2 cellular contexts compared by ENCODE assay signal in the genomic region with DNA sequence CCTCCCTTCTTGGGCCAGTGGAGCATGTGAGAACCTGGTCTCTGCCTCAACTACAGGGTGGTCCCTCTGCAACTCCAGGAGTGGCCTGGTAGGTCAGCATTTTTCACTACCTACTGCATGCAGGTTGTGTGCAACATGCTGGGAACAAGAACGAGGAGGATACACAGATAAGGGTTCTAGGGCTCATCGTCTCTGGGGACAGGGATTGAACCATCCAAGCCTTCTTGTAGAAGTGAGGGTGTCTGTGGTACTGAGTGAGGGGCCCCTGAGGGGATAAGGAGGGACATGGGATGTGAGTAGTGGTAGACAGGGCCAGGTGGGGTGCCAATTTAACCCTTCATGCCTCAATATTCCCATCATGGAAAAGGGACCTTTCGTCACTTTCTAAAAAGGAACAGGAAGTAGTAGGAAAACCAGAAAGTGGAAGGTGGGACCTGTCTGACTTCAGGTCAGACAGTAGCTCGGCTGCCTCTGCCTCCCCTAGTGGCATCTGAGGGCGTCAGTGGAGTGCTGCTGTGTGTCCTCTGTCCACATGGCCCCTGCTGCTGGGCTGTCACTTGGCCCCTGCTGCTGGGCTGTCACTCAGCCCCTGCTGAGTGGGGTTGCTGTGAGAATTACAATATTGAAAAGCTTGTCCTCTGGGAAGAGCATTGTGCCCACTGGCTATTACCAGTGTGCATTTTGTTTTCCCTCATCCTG.
TF ChIP-seq lines count a peak whose summit lies in the region.

No MANE protein-coding gene starts in this region.

TF ChIP-seq in HCT116, 20 proteins besides CTCF, POLR2A, EP300 and RAD21:
- TF ChIP-seq JUND (IDR thresholded peaks at IDR 0.05) (no peak), SP1 (IDR thresholded peaks at IDR 0.05; ENCODE audit: low read depth) (no peak), POLR2AphosphoS5 (IDR thresholded peaks at IDR 0.05; ENCODE audit: low read depth, low read length) (no peak), SRF (IDR thresholded peaks at IDR 0.05; ENCODE audit: low read depth) (no peak), EGR1 (IDR thresholded peaks at IDR 0.05; ENCODE audit: low read depth) (no peak), ZNF274 (IDR thresholded peaks at IDR 0.05; ENCODE audit: low read depth, low read length) (no peak), EZH2 (IDR thresholded peaks at IDR 0.05) (no peak), REST (IDR thresholded peaks at IDR 0.05; ENCODE audit: low read depth) (no peak), SIN3A (IDR thresholded peaks at IDR 0.05; ENCODE audit: low read depth) (no peak), YY1 (IDR thresholded peaks at IDR 0.05; ENCODE audit: extremely low read depth, insufficient replicate concordance, low read depth, low read length) (no peak), TCF7L2 (IDR thresholded peaks at IDR 0.05; ENCODE audit: borderline replicate concordance, extremely low read depth, insufficient read depth, insufficient read length) (no peak), FOSL1 (IDR thresholded peaks at IDR 0.05; ENCODE audit: low read depth) (no peak)
- TF ChIP-seq, protein P1, sequence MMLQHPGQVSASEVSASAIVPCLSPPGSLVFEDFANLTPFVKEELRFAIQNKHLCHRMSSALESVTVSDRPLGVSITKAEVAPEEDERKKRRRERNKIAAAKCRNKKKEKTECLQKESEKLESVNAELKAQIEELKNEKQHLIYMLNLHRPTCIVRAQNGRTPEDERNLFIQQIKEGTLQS (IDR thresholded peaks at IDR 0.05): no peak

TF ChIP-seq in HepG2, 621 proteins besides CTCF, POLR2A, EP300 and RAD21:
- no peak for TF ChIP-seq BRD4 (CRISPR knock-in tag; IDR thresholded peaks at IDR 0.05)
- 0 out of 2 replicates have a peak, but pooled peaks have one; percentile 35 for TF ChIP-seq ZNF629 (CRISPR knock-in tag; conservative IDR thresholded peaks at IDR 0.05)
- peak; percentile 92 for TF ChIP-seq ZNF768 (CRISPR knock-in tag; IDR thresholded peaks at IDR 0.05)
- TF ChIP-seq STAG1 (CRISPR knock-in tag; IDR thresholded peaks at IDR 0.05): 0 out of 2 replicates have a peak, but pooled peaks have one; percentile 3
